31 cellular contexts compared by ENCODE assay signal in the genomic region with DNA sequence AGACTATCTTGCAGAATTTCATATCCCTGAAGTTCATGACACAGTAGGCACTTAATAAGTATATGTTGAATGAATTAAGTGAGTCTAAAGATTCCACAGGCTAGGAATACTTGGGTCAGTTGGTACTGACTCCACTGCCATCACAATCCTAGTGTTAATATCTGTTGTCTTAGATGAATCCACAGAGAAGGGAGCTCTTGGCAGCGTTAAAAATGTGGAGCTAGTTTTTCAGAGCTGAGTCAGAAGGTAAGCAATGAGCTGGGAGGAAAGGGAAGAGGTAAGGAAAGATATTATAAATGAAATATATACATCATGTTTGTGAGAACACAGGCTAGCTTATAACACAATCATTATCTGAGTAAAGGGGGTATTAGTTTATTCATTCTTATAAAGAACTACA.
"Had no signal": no experiment of that assay in that cellular context is flagged by ENCODE, and none has a peak within 500 bp of the region (broad histone marks: within the 10 kb centered on the region; RNA-seq: fewer than 3 reads in every experiment).

No MANE protein-coding gene starts in this region.

- H3K27ac ChIP-seq: adrenal gland, esophagus muscularis mucosa, foreskin keratinocyte, gastrocnemius medialis, heart left ventricle, WERI-Rb-1 had no signal

- DNase-seq: activated B cell treated with CpG ODN at 0.5 μM for 24 hours; activated CD4-positive, alpha-beta memory T cell treated with anti-CD3 and anti-CD28 coated beads for 36 hours; activated CD4-positive, alpha-beta T cell treated with anti-CD3 and anti-CD28 coated beads for 36 hours; activated CD4-positive, alpha-beta T cell treated with anti-CD3 and anti-CD28 coated beads, Interleukin-2, amount 10 ng/mL, durations not matched to agents 24 days and 14 days; activated CD4-positive, CD25-positive, alpha-beta regulatory T cell treated with anti-CD3 and anti-CD28 coated beads, Interleukin-2, amount 50 U/mL, for 72 hours; activated CD8-positive, alpha-beta memory T cell treated with anti-CD3 and anti-CD28 coated beads, Interleukin-2, amount 50 U/mL, for 48 hours; activated gamma-delta T cell; activated naive CD4-positive, alpha-beta T cell; activated naive CD4-positive, alpha-beta T cell treated with anti-CD3 and anti-CD28 coated beads, Interleukin-2, amount 50 U/mL, for 16 hours; activated naive CD8-positive, alpha-beta T cell treated with anti-CD3 and anti-CD28 coated beads, Interleukin-2, amount 50 U/mL, for 24 hours; activated T-cell treated with anti-CD3 and anti-CD28 coated beads for 4 hours; activated T-cell treated with anti-CD3 and anti-CD28 coated beads, Interleukin-2, amount 50 U/mL, for 24 hours; activated T-cell treated with anti-CD3 and anti-CD28 coated beads, Interleukin-2, amount 50 U/mL, for 72 hours; adrenal gland; amygdala; aorta; caudate nucleus; cortex of kidney; dermis blood vessel endothelial cell; effector CD4-positive, alpha-beta T cell; effector memory CD8-positive, alpha-beta T cell; erythroblast; foreskin keratinocyte; gastrocnemius medialis; glutamatergic neuron; heart left ventricle; T-helper 1 cell; T-helper 17 cell; T1000; WERI-Rb-1 had no signal

- H3K27me3 ChIP-seq: adrenal gland, esophagus muscularis mucosa, foreskin keratinocyte, gastrocnemius medialis, heart left ventricle had no signal

- H3K4me3 ChIP-seq: adrenal gland, esophagus muscularis mucosa, gastrocnemius medialis, heart left ventricle had no signal

- H3K9me3 ChIP-seq: adrenal gland, esophagus muscularis mucosa, gastrocnemius medialis, heart left ventricle had no signal

- H3K36me3 ChIP-seq: adrenal gland, esophagus muscularis mucosa, gastrocnemius medialis, heart left ventricle, WERI-Rb-1 had no signal

- ATAC-seq: activated CD4-positive, alpha-beta T cell treated with anti-CD3 and anti-CD28 coated beads for 36 hours; activated naive CD8-positive, alpha-beta T cell treated with anti-CD3 and anti-CD28 coated beads, Interleukin-2, amount 50 U/mL, for 24 hours; activated T-cell treated with anti-CD3 and anti-CD28 coated beads, Interleukin-2, amount 50 U/mL, for 72 hours; effector memory CD8-positive, alpha-beta T cell; foreskin keratinocyte; gastrocnemius medialis; heart left ventricle; T-helper 17 cell had no signal

- H3K4me1 ChIP-seq: adrenal gland, esophagus muscularis mucosa, foreskin keratinocyte, gastrocnemius medialis, heart left ventricle had no signal
